4 cellular contexts compared by ENCODE assay signal in the genomic region with DNA sequence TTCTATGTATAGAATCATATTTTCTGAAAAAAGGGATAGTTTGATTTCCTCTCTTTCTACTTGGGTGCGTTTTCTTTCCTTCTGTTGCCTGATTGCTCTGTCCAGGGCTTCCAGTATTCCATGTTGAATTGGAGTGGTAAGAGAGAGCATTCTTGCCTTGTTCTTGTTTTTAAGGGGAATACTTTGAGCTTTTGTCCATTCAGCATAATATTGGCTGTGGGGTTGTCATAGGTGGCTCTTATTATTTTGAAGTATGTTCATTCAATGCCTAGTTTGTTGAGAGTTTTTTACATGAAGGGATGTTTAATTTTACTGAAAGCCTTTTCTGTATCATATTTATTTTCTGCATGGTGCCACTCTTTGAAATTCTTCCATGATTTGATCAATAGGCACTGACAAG.
TF ChIP-seq lines count a peak whose summit lies in the region.

No MANE protein-coding gene starts in this region.

TF ChIP-seq in HepG2, 621 proteins besides CTCF, POLR2A, EP300 and RAD21:
- TF ChIP-seq MATR3 (CRISPR knock-in tag; IDR thresholded peaks at IDR 0.05), result no peak
- peak; percentile 44; the same call in 1 of the 2 replicates for TF ChIP-seq MAFF (IDR thresholded peaks at IDR 0.05; ENCODE audit: low read depth, low read length)
- peak; percentile 55 to 61; a peak in 2 of 4 replicates for TF ChIP-seq MAFK (conservative IDR thresholded peaks at IDR 0.05 in 1 of 2, IDR thresholded peaks at IDR 0.05 in 1 of 2; ENCODE audit: low read length in 2 of 2)
TF ChIP-seq in HepG2: peak in this region for 2.

TF ChIP-seq in A549, 52 proteins besides CTCF, POLR2A, EP300 and RAD21:
- TF ChIP-seq ZC3H11A (IDR thresholded peaks at IDR 0.05) (no peak), MAFK (IDR thresholded peaks at IDR 0.05; ENCODE audit: partially characterized antibody) (peak; percentile 34)

TF ChIP-seq in IMR-90, 13 proteins besides CTCF, POLR2A, EP300 and RAD21:
- peak; percentile 41; the same call in 1 of the 2 replicates for TF ChIP-seq MAFK (IDR thresholded peaks at IDR 0.05; ENCODE audit: low read depth, low read length)
- no peak for TF ChIP-seq FOS (IDR thresholded peaks at IDR 0.05; ENCODE audit: low read depth, low read length)
- TF ChIP-seq MXI1 (IDR thresholded peaks at IDR 0.05; ENCODE audit: borderline replicate concordance, low read depth, low read length), result no peak

TF ChIP-seq in K562, 482 proteins besides CTCF, POLR2A, EP300 and RAD21:
- no peak for TF ChIP-seq PHF8 (IDR thresholded peaks at IDR 0.05; ENCODE audit: borderline replicate concordance, low read length)
- no peak for TF ChIP-seq SMARCC2 (IDR thresholded peaks at IDR 0.05; ENCODE audit: low read depth)
- TF ChIP-seq, protein P1, sequence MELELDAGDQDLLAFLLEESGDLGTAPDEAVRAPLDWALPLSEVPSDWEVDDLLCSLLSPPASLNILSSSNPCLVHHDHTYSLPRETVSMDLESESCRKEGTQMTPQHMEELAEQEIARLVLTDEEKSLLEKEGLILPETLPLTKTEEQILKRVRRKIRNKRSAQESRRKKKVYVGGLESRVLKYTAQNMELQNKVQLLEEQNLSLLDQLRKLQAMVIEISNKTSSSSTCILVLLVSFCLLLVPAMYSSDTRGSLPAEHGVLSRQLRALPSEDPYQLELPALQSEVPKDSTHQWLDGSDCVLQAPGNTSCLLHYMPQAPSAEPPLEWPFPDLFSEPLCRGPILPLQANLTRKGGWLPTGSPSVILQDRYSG (tag; conservative IDR thresholded peaks at IDR 0.05; ENCODE audit: low read depth), result no peak
- peak; percentile 27; the same call in 1 of the 2 replicates for TF ChIP-seq ZNF316 (IDR thresholded peaks at IDR 0.05)
- TF ChIP-seq ZNF197 (CRISPR knock-in tag; IDR thresholded peaks at IDR 0.05; ENCODE audit: low read depth), result no peak
